ENCODE assay signal across 6 cellular contexts in the genomic region with DNA sequence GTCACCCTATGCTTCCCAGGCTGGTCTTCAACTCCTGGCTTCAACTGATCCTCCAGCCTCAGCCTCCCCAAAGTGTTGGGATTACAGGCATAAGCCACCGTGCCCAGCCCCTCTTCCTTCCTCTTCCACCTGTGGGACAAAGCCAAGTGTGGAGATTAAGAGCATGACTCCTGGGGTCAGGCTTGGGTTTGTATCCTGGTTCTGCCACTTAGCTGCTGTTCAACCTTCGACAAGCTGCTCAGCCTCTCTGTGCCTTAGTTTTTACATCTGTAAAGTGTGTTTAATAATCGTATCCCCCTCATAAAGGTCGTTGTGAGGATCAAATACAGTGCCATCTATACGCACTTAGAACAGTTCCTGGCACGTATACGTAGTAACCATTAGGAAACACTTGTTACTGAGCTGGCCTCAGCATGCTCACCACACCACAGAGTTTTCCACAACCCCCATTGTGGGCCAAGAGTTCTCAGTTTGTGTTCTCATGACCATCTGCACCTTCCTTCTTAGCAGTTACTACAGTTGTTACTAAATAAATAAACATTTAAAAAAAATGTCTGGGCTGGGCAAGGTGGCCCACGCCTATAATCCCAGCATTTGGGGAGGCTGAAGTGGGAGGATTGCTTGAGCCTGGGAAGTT.
"Had no signal": no experiment of that assay in that cellular context is flagged by ENCODE, and none has a peak within 500 bp of the region (broad histone marks: within the 10 kb centered on the region; RNA-seq: fewer than 3 reads in every experiment).

No MANE protein-coding gene starts in this region.

- H3K27ac Mint-ChIP-seq: activated naive CD4-positive, alpha-beta T cell treated with anti-CD3 and anti-CD28 coated beads, Interleukin-2, amount 50 U/mL, for 24 hours had no signal

- DNase-seq: amniotic stem cell, brain microvascular endothelial cell, small intestine, stomach had no signal

- H3K36me3 ChIP-seq: brain microvascular endothelial cell had no signal

- H3K27me3 ChIP-seq: brain microvascular endothelial cell, stomach had no signal

- ATAC-seq: activated CD4-positive, CD25-positive, alpha-beta regulatory T cell treated with anti-CD3 and anti-CD28 coated beads, Interleukin-2, amount 50 U/mL, for 24 hours had no signal

- H3K9me3 ChIP-seq: stomach had no signal

- H3K9me3 Mint-ChIP-seq: activated naive CD4-positive, alpha-beta T cell treated with anti-CD3 and anti-CD28 coated beads, Interleukin-2, amount 50 U/mL, for 24 hours had no signal

- H3K4me3 ChIP-seq: stomach had no signal

- H3K27ac ChIP-seq: brain microvascular endothelial cell had no signal

- H3K36me3 Mint-ChIP-seq: activated naive CD4-positive, alpha-beta T cell treated with anti-CD3 and anti-CD28 coated beads, Interleukin-2, amount 50 U/mL, for 24 hours had no signal
